ENCODE assay signal across 8 cellular contexts in genomic region chr15:93030430-93031102, GRCh38. TPM values are rescaled to one million over a fixed set of nuclear protein-coding genes. Genes with fewer than 3 reads are reported as not detected.
DNase-seq lines count a peak whose midpoint lies in the region; ATAC-seq and TF ChIP-seq lines count a peak whose summit lies in the region.

No MANE protein-coding gene starts in this region.

- peak; percentile 71 for ATAC-seq in HG02588 (IDR thresholded peaks at IDR 0.05; ENCODE audit: unreplicated experiment)

- H3K4me2 ChIP-seq in mammary epithelial cell (ENCODE audit: insufficient read depth, low read depth, low read length) = no peak overlapping the region

- no peaks in the 10 kb centered on the region for H3K27me3 ChIP-seq in mammary epithelial cell (ENCODE audit: insufficient read depth, low read length)

- peak overlapping the region; percentile 56 for H3K27ac ChIP-seq in VCaP
- H3K27ac ChIP-seq in mammary epithelial cell (ENCODE audit: insufficient read depth, low read depth, low read length) = no peak overlapping the region

- BruUV-seq in mammary epithelial cell (replicated peaks; lab: Mats Ljungman, UMichigan) = no TSS peak

- DNase-seq in NOMO-1 (lab: John Stamatoyannopoulos, UW; ENCODE audit: unreplicated experiment in 2 of 2) (peak; percentile 39 to 53), NOMO-1 treated with dmso at 0.1 percent for 144 hours (lab: John Stamatoyannopoulos, UW; ENCODE audit: unreplicated experiment) (no peak), NAMALWA (ENCODE audit: low spot score) (peak; percentile 81), mammary epithelial cell (peak; percentile 62), islet precursor cell (peak; percentile 79)
- peak; percentile 74 for DNase-seq in stimulated activated CD4-positive, alpha-beta T cell treated with anti-CD3 and anti-CD28 coated beads, Interleukin-15, amount 100 ng/mL, for 24 hours

- in situ Hi-C loops in mammary epithelial cell (cut with MboI; ENCODE audit: low sequenced_read_pairs in 2 of 2) = loop anchor here in 1 of 2 donors (10.0 to 25.0 kb wide), 2 partner anchors 957 to 1094 kb away; no protein-coding TSS in a partner anchor

- dilution Hi-C loops in mammary epithelial cell (cut with HindIII; ENCODE audit: low sequenced_read_pairs) = no loop called here

- peaks cover 33% of the 10 kb centered on the region for H3K4me1 ChIP-seq in mammary epithelial cell (ENCODE audit: insufficient read depth, low read length)

- H3K79me2 ChIP-seq in mammary epithelial cell (ENCODE audit: insufficient read depth, low read length) = peaks cover 13% of the 10 kb centered on the region

- TF ChIP-seq CTCF in VCaP (conservative IDR thresholded peaks at IDR 0.05) (peak; percentile 97), mammary epithelial cell (conservative IDR thresholded peaks at IDR 0.05 in 1 of 2, IDR thresholded peaks at IDR 0.05 in 1 of 2; ENCODE audit: extremely low read depth in 1 of 2, insufficient read depth in 1 of 2, low read depth in 1 of 2, low read length in 2 of 2) (peak; percentile 87 to 88)

- no peaks in the 10 kb centered on the region for H4K20me1 ChIP-seq in mammary epithelial cell (ENCODE audit: insufficient read depth, low read length)

- H3K9me3 ChIP-seq in mammary epithelial cell (replicated peaks; ENCODE audit: insufficient read depth, low read length) = no peaks in the 10 kb centered on the region

- intact Hi-C loops in mammary epithelial cell (cut with micrococcal nuclease) = loop anchor here (1.0 to 10.0 kb wide), 5 partner anchors 234 to 1294 kb away; no protein-coding TSS in a partner anchor

- peaks cover 7% of the 10 kb centered on the region for H3K36me3 ChIP-seq in mammary epithelial cell (ENCODE audit: insufficient read depth, low read length)

- CTCF ChIA-PET in mammary epithelial cell (lab: Charles Lee; ENCODE audit: low non-redundant PET) = interaction anchor here (0.6 to 1.9 kb wide), 2 partner anchors 497 to 1089 kb away, joined by 7 to 12 read pairs; no protein-coding TSS in a partner anchor

- H3K9ac ChIP-seq in mammary epithelial cell (ENCODE audit: insufficient read depth, low read length) = no peak overlapping the region

- H3K4me3 ChIP-seq in mammary epithelial cell (replicated peaks in 1 of 3; ENCODE audit: insufficient read depth in 1 of 3, low read depth in 2 of 3, low read length in 3 of 3) = no peak overlapping the region

- peak overlapping the region; percentile 45 for H2AFZ ChIP-seq in mammary epithelial cell (ENCODE audit: low read depth, low read length)

- 15% methylated on average over 15 of the region's 20 CpGs for whole genome bisulfite sequencing in mammary epithelial cell (ENCODE audit: low coverage, missing lambda C conversion rate)

RNA-seq across cellular contexts. Expression of gene RGMA, which starts 58.4 kb away (rescaled TPM):
- under 1 TPM; 0.64 to 0.83 TPM for total RNA-seq in mammary epithelial cell
- 0.14 TPM for polyA plus RNA-seq in mammary epithelial cell
- not detected for polyA minus RNA-seq in mammary epithelial cell
